Comparison of ENCODE assay signal across 17 cellular contexts in the genomic region with DNA sequence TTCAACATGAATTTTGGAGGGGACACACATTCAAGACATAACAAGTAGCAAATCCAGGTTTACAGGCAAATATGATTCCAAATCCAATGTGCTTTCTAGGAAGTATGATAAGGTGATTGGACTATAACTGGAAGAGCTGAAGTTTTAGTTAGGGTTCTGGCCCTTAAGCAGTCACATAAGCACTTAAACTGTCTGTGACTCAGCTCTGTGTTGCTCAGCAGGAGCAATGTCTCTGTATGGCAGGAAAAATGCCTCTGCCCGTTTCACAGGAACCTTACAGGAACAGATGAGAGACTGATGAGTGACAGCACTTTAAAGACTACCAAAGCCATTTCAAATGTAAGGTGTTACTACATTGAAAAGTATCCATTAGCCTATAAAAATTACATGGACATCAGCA.
"Had no signal": no experiment of that assay in that cellular context is flagged by ENCODE, and none has a peak within 500 bp of the region (broad histone marks: within the 10 kb centered on the region; RNA-seq: fewer than 3 reads in every experiment).

No MANE protein-coding gene starts in this region.

- H3K9me3 Mint-ChIP-seq: activated T-helper 1 cell treated with anti-CD3 and anti-CD28 coated beads, Interleukin-12 subunit alpha, Interleukin-12 subunit beta, Interleukin-2, Interleukin-4 antibody, amounts not matched to agents 30 ng/mL and 10 ng/mL and 1 ng/mL, durations not matched to agents 14 hours and 24 hours and 36 hours; natural killer cell treated with Interleukin-12 subunit alpha and Interleukin-12 subunit beta and Interleukin-15 and Interleukin-18, amount 100 ng/mL, for 72 hours had no signal

- H3K4me1 ChIP-seq: ascending aorta, colonic mucosa, right lobe of liver, transverse colon, vagina had no signal

- DNase-seq: activated CD4-positive, alpha-beta T cell treated with anti-CD3 and anti-CD28 coated beads for 36 hours; activated CD8-positive, alpha-beta memory T cell treated with anti-CD3 and anti-CD28 coated beads for 24 hours; activated naive CD4-positive, alpha-beta T cell treated with Interleukin-2 at 50 U/mL for 16 hours; caudate nucleus; colonic mucosa; kidney; left ventricle myocardium superior; occipital lobe; right lobe of liver; stimulated activated naive CD8-positive, alpha-beta T cell treated with anti-CD3 and anti-CD28 coated beads, Interleukin-15, Interleukin-2, amounts not matched to agents 100 U/mL and 50 U/mL, for 24 hours; T-helper 17 cell; transverse colon had no signal

- H3K4me3 Mint-ChIP-seq: activated CD4-positive, alpha-beta T cell treated with anti-CD3 and anti-CD28 coated beads for 36 hours; activated T-helper 1 cell treated with anti-CD3 and anti-CD28 coated beads, Interleukin-12 subunit alpha, Interleukin-12 subunit beta, Interleukin-2, Interleukin-4 antibody, amounts not matched to agents 30 ng/mL and 10 ng/mL and 1 ng/mL, durations not matched to agents 14 hours and 24 hours and 36 hours; natural killer cell treated with Interleukin-12 subunit alpha and Interleukin-12 subunit beta and Interleukin-15 and Interleukin-18, amount 100 ng/mL, for 72 hours; T-helper 17 cell had no signal

- H3K36me3 ChIP-seq: ascending aorta, colonic mucosa, right lobe of liver, transverse colon, vagina had no signal

- H3K27me3 Mint-ChIP-seq: activated CD4-positive, alpha-beta T cell treated with anti-CD3 and anti-CD28 coated beads for 36 hours; natural killer cell treated with Interleukin-12 subunit alpha and Interleukin-12 subunit beta and Interleukin-15 and Interleukin-18, amount 100 ng/mL, for 72 hours; T-helper 17 cell had no signal

- H3K4me3 ChIP-seq: ascending aorta, colonic mucosa, right lobe of liver, transverse colon, vagina had no signal

- H3K9me3 ChIP-seq: ascending aorta, colonic mucosa, right lobe of liver, transverse colon, vagina had no signal

- ATAC-seq: activated CD4-positive, alpha-beta T cell treated with anti-CD3 and anti-CD28 coated beads for 36 hours; left ventricle myocardium superior; natural killer cell treated with Interleukin-12 subunit alpha and Interleukin-12 subunit beta and Interleukin-15 and Interleukin-18, amount 100 ng/mL, for 72 hours; right lobe of liver; stimulated activated naive CD8-positive, alpha-beta T cell treated with anti-CD3 and anti-CD28 coated beads, Interleukin-15, Interleukin-2, amounts not matched to agents 100 U/mL and 50 U/mL, for 24 hours; T-helper 17 cell had no signal

- H3K36me3 Mint-ChIP-seq: natural killer cell treated with Interleukin-12 subunit alpha and Interleukin-12 subunit beta and Interleukin-15 and Interleukin-18, amount 100 ng/mL, for 72 hours had no signal

- H3K4me1 Mint-ChIP-seq: activated CD4-positive, alpha-beta T cell treated with anti-CD3 and anti-CD28 coated beads for 36 hours; T-helper 17 cell had no signal

- H3K27me3 ChIP-seq: ascending aorta, colonic mucosa, right lobe of liver, transverse colon, vagina had no signal

- H3K27ac ChIP-seq: ascending aorta, colonic mucosa, right lobe of liver, transverse colon, vagina had no signal

- H3K27ac Mint-ChIP-seq: activated CD4-positive, alpha-beta T cell treated with anti-CD3 and anti-CD28 coated beads for 36 hours; activated T-helper 1 cell treated with anti-CD3 and anti-CD28 coated beads, Interleukin-12 subunit alpha, Interleukin-12 subunit beta, Interleukin-2, Interleukin-4 antibody, amounts not matched to agents 30 ng/mL and 10 ng/mL and 1 ng/mL, durations not matched to agents 14 hours and 24 hours and 36 hours; natural killer cell treated with Interleukin-12 subunit alpha and Interleukin-12 subunit beta and Interleukin-15 and Interleukin-18, amount 100 ng/mL, for 72 hours; progenitor cell of endocrine pancreas; T-helper 17 cell had no signal
